Comparison of ENCODE assay signal across 2 cellular contexts in the genomic region with DNA sequence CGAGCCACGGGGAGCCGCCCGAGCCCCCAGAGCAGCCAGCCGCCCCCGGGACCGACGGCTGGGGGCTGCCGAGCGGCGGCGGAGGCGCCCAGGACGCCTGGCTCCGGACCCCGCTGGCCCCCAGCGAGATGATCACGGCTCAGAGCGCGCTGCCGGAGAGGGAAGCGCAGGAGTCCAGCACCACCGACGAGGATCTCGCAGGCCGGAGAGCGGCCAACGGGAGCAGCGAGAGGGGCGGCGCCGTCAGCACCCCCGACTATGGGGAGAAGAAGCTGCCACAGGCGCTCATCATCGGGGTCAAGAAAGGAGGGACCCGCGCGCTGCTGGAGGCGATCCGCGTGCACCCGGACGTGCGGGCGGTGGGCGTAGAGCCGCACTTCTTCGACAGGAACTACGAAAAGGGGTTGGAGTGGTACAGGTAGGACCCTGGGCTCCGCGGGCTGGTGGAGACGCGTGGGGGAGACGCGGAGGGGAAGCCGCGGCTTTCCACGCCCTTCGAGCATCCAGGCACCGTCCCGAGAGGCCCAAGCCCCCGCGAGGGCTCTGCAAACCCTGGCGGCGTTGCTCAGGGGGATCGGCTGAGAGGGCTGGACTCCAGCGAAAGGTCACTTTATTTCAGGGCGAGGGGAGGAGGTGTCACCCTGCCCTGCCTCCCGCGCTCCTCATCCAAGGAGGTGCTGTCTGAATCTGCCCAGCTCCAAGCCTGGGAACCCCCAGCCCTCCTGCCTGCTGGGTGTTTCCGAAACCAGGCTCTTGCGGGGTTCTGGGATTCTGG.
TF ChIP-seq lines count a peak whose summit lies in the region.

No MANE protein-coding gene starts in this region.

TF ChIP-seq in GM23338, 12 proteins besides CTCF, POLR2A, EP300 and RAD21 (continues in another document):
- TF ChIP-seq, protein P1, sequence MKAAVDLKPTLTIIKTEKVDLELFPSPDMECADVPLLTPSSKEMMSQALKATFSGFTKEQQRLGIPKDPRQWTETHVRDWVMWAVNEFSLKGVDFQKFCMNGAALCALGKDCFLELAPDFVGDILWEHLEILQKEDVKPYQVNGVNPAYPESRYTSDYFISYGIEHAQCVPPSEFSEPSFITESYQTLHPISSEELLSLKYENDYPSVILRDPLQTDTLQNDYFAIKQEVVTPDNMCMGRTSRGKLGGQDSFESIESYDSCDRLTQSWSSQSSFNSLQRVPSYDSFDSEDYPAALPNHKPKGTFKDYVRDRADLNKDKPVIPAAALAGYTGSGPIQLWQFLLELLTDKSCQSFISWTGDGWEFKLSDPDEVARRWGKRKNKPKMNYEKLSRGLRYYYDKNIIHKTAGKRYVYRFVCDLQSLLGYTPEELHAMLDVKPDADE (IDR thresholded peaks at IDR 0.05): no peak
- TF ChIP-seq POLR2AphosphoS5 (IDR thresholded peaks at IDR 0.05; ENCODE audit: low read depth): no peak
- no peak for TF ChIP-seq STAT1 (IDR thresholded peaks at IDR 0.05; ENCODE audit: unreplicated experiment)
- no peak for TF ChIP-seq ZNF331 (CRISPR knock-in tag; IDR thresholded peaks at IDR 0.05; ENCODE audit: low read depth)
- TF ChIP-seq, protein P2, sequence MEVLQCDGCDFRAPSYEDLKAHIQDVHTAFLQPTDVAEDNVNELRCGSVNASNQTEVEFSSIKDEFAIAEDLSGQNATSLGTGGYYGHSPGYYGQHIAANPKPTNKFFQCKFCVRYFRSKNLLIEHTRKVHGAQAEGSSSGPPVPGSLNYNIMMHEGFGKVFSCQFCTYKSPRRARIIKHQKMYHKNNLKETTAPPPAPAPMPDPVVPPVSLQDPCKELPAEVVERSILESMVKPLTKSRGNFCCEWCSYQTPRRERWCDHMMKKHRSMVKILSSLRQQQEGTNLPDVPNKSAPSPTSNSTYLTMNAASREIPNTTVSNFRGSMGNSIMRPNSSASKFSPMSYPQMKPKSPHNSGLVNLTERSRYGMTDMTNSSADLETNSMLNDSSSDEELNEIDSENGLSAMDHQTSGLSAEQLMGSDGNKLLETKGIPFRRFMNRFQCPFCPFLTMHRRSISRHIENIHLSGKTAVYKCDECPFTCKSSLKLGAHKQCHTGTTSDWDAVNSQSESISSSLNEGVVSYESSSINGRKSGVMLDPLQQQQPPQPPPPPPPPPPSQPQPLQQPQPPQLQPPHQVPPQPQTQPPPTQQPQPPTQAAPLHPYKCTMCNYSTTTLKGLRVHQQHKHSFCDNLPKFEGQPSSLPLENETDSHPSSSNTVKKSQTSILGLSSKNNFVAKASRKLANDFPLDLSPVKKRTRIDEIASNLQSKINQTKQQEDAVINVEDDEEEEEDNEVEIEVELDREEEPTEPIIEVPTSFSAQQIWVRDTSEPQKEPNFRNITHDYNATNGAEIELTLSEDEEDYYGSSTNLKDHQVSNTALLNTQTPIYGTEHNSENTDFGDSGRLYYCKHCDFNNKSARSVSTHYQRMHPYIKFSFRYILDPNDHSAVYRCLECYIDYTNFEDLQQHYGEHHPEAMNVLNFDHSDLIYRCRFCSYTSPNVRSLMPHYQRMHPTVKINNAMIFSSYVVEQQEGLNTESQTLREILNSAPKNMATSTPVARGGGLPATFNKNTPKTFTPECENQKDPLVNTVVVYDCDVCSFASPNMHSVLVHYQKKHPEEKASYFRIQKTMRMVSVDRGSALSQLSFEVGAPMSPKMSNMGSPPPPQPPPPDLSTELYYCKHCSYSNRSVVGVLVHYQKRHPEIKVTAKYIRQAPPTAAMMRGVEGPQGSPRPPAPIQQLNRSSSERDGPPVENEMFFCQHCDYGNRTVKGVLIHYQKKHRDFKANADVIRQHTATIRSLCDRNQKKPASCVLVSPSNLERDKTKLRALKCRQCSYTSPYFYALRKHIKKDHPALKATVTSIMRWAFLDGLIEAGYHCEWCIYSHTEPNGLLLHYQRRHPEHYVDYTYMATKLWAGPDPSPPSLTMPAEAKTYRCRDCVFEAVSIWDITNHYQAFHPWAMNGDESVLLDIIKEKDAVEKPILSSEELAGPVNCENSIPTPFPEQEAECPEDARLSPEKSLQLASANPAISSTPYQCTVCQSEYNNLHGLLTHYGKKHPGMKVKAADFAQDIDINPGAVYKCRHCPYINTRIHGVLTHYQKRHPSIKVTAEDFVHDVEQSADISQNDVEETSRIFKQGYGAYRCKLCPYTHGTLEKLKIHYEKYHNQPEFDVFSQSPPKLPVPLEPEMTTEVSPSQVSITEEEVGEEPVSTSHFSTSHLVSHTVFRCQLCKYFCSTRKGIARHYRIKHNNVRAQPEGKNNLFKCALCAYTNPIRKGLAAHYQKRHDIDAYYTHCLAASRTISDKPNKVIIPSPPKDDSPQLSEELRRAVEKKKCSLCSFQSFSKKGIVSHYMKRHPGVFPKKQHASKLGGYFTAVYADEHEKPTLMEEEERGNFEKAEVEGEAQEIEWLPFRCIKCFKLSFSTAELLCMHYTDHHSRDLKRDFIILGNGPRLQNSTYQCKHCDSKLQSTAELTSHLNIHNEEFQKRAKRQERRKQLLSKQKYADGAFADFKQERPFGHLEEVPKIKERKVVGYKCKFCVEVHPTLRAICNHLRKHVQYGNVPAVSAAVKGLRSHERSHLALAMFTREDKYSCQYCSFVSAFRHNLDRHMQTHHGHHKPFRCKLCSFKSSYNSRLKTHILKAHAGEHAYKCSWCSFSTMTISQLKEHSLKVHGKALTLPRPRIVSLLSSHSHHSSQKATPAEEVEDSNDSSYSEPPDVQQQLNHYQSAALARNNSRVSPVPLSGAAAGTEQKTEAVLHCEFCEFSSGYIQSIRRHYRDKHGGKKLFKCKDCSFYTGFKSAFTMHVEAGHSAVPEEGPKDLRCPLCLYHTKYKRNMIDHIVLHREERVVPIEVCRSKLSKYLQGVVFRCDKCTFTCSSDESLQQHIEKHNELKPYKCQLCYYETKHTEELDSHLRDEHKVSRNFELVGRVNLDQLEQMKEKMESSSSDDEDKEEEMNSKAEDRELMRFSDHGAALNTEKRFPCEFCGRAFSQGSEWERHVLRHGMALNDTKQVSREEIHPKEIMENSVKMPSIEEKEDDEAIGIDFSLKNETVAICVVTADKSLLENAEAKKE (CRISPR knock-in tag; IDR thresholded peaks at IDR 0.05): no peak
- no peak for TF ChIP-seq EZH2 (IDR thresholded peaks at IDR 0.05; ENCODE audit: low read depth, unreplicated experiment)
- TF ChIP-seq, protein P3, sequence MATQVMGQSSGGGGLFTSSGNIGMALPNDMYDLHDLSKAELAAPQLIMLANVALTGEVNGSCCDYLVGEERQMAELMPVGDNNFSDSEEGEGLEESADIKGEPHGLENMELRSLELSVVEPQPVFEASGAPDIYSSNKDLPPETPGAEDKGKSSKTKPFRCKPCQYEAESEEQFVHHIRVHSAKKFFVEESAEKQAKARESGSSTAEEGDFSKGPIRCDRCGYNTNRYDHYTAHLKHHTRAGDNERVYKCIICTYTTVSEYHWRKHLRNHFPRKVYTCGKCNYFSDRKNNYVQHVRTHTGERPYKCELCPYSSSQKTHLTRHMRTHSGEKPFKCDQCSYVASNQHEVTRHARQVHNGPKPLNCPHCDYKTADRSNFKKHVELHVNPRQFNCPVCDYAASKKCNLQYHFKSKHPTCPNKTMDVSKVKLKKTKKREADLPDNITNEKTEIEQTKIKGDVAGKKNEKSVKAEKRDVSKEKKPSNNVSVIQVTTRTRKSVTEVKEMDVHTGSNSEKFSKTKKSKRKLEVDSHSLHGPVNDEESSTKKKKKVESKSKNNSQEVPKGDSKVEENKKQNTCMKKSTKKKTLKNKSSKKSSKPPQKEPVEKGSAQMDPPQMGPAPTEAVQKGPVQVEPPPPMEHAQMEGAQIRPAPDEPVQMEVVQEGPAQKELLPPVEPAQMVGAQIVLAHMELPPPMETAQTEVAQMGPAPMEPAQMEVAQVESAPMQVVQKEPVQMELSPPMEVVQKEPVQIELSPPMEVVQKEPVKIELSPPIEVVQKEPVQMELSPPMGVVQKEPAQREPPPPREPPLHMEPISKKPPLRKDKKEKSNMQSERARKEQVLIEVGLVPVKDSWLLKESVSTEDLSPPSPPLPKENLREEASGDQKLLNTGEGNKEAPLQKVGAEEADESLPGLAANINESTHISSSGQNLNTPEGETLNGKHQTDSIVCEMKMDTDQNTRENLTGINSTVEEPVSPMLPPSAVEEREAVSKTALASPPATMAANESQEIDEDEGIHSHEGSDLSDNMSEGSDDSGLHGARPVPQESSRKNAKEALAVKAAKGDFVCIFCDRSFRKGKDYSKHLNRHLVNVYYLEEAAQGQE (IDR thresholded peaks at IDR 0.05; ENCODE audit: unreplicated experiment): no peak

TF ChIP-seq in neural cell, 6 proteins besides CTCF, POLR2A, EP300 and RAD21:
- TF ChIP-seq SMC3 (conservative IDR thresholded peaks at IDR 0.05; ENCODE audit: poor library complexity) (peak; percentile 28), POLR2AphosphoS5 (IDR thresholded peaks at IDR 0.05) (no peak), TAF1 (IDR thresholded peaks at IDR 0.05; ENCODE audit: low read depth) (peak; percentile 3), MXI1 (conservative IDR thresholded peaks at IDR 0.05; ENCODE audit: poor library complexity, severe bottlenecking) (peak; percentile 16)
- TF ChIP-seq, protein P3 (IDR thresholded peaks at IDR 0.05; ENCODE audit: borderline replicate concordance): no peak
TF ChIP-seq in neural cell: peak in this region for 3.
